Comparison of ENCODE assay signal across 9 cellular contexts in genomic region chr9:99012957-99013512, GRCh38.
DNase-seq lines count a peak whose midpoint lies in the region; ATAC-seq and TF ChIP-seq lines count a peak whose summit lies in the region.
"Had no signal": no experiment of that assay in that cellular context is flagged by ENCODE, and none has a peak within 500 bp of the region (broad histone marks: within the 10 kb centered on the region; RNA-seq: fewer than 3 reads in every experiment).

No MANE protein-coding gene starts in this region.

- peaks cover 19% of the 10 kb centered on the region for H3K9me3 Mint-ChIP-seq in activated naive CD8-positive, alpha-beta T cell treated with anti-CD3 and anti-CD28 coated beads for 36 hours

- H3K36me3 ChIP-seq in sigmoid colon, result peaks cover 0 to 42% (median 14%) of the 10 kb centered on the region in 4 donors

- H3K4me3 Mint-ChIP-seq in activated naive CD8-positive, alpha-beta T cell treated with anti-CD3 and anti-CD28 coated beads for 36 hours, result peak overlapping the region; percentile 46

- H3K4me1 Mint-ChIP-seq in activated naive CD8-positive, alpha-beta T cell treated with anti-CD3 and anti-CD28 coated beads for 36 hours, result peaks cover 20% of the 10 kb centered on the region

- peaks cover 12% of the 10 kb centered on the region for H3K36me3 Mint-ChIP-seq in activated naive CD8-positive, alpha-beta T cell treated with anti-CD3 and anti-CD28 coated beads for 36 hours

- no peaks in the 10 kb centered on the region for H3K27me3 ChIP-seq in sigmoid colon

- H3K4me1 ChIP-seq in sigmoid colon, result no peaks in the 10 kb centered on the region

- H3K4me3 ChIP-seq in sigmoid colon, result no peak overlapping the region

- no peaks in the 10 kb centered on the region for H3K9me3 ChIP-seq in sigmoid colon

- TF ChIP-seq EP300 in sigmoid colon (IDR thresholded peaks at IDR 0.05), result no peak

- peak; percentile 62 for ATAC-seq in left lobe of liver
- ATAC-seq in HG03457 (IDR thresholded peaks at IDR 0.05; ENCODE audit: unreplicated experiment), result no peak
- ATAC-seq in HG02623 (IDR thresholded peaks at IDR 0.05; ENCODE audit: unreplicated experiment), result no peak

- intact Hi-C loops in sigmoid colon (cut with DNase I), result no loop called here

- TF ChIP-seq CTCF in sigmoid colon (IDR thresholded peaks at IDR 0.05), result peak in 2 of 4 experiments; percentile 16 to 24

- H3K27ac Mint-ChIP-seq in activated naive CD8-positive, alpha-beta T cell treated with anti-CD3 and anti-CD28 coated beads for 36 hours, result peak overlapping the region; percentile 94

- DNase-seq in CD1c-positive myeloid dendritic cell (ENCODE audit: extremely low spot score), result peak; percentile 22
- peak; percentile 43 for DNase-seq in HT-29 (ENCODE audit: low spot score)
- DNase-seq in activated naive CD8-positive, alpha-beta T cell treated with anti-CD3 and anti-CD28 coated beads for 36 hours, result no peak
- peak; percentile 24 for DNase-seq in left lobe of liver (ENCODE audit: low spot score)
- no peak for DNase-seq in GM19238 (ENCODE audit: insufficient read length, low spot score)
- DNase-seq in sigmoid colon, result no peak
- DNase-seq: DMS79 treated with DMSO at 0.1 percent for 48 hours had no signal

- H3K27ac ChIP-seq in sigmoid colon, result peak overlapping the region in 1 of 4 donors; percentile 15

- H3K27me3 Mint-ChIP-seq in activated naive CD8-positive, alpha-beta T cell treated with anti-CD3 and anti-CD28 coated beads for 36 hours, result no peaks in the 10 kb centered on the region

- 76 to 86% methylated on average over 5 of the region's 5 CpGs for WGBS in sigmoid colon, 2 donors

- TF ChIP-seq POLR2A in sigmoid colon (IDR thresholded peaks at IDR 0.05), result no peak

Comparison
In these comparisons a context has a peak if more than half of its experiments do, and no peak if none do; other contexts are left out.
1. DNase-seq: peak in CD1c-positive myeloid dendritic cell (single experiment), HT-29 (single experiment) and left lobe of liver (single experiment); none in activated naive CD8-positive, alpha-beta T cell treated with anti-CD3 and anti-CD28 coated beads for 36 hours (single experiment), GM19238 (single experiment) and sigmoid colon (single experiment).